20 cellular contexts compared by ENCODE assay signal in genomic region chr7:156503195-156503594, GRCh38.
"Had no signal": no experiment of that assay in that cellular context is flagged by ENCODE, and none has a peak within 500 bp of the region (broad histone marks: within the 10 kb centered on the region; RNA-seq: fewer than 3 reads in every experiment).

No MANE protein-coding gene starts in this region.

- FAIRE-seq: colon, endometrium, keratinocyte, small intestine had no signal

- H3K9me3 ChIP-seq: prostate gland, uterus had no signal

- ATAC-seq: activated CD4-positive, alpha-beta T cell treated with anti-CD3 and anti-CD28 coated beads for 36 hours; activated CD8-positive, alpha-beta T cell treated with anti-CD3 and anti-CD28 coated beads for 36 hours; activated naive CD4-positive, alpha-beta T cell treated with anti-CD3 and anti-CD28 coated beads, Interleukin-2, amount 50 U/mL, for 72 hours; activated T-cell treated with anti-CD3 and anti-CD28 coated beads, Interleukin-2, amount 50 U/mL, for 4 hours; right cardiac atrium had no signal

- H3K4me3 ChIP-seq: esophagus muscularis mucosa, left ventricle myocardium inferior, prostate gland, tibial artery, uterus had no signal

- H3K9me3 Mint-ChIP-seq: activated CD8-positive, alpha-beta T cell treated with anti-CD3 and anti-CD28 coated beads for 36 hours had no signal

- H3K27me3 ChIP-seq: esophagus muscularis mucosa, tibial artery, uterus had no signal

- H3K36me3 ChIP-seq: esophagus muscularis mucosa, left ventricle myocardium inferior, prostate gland, tibial artery, uterus had no signal

- H3K27ac Mint-ChIP-seq: activated CD4-positive, alpha-beta T cell treated with anti-CD3 and anti-CD28 coated beads for 36 hours; activated CD8-positive, alpha-beta T cell treated with anti-CD3 and anti-CD28 coated beads for 36 hours; activated naive CD4-positive, alpha-beta T cell treated with anti-CD3 and anti-CD28 coated beads, Interleukin-2, amount 50 U/mL, for 72 hours; memory B cell; nephron had no signal

- H3K27ac ChIP-seq: esophagus muscularis mucosa, left ventricle myocardium inferior, prostate gland, tibial artery, uterus had no signal

- H3K4me1 Mint-ChIP-seq: activated CD4-positive, alpha-beta T cell treated with anti-CD3 and anti-CD28 coated beads for 36 hours; memory B cell; nephron had no signal

- DNase-seq: activated CD4-positive, alpha-beta T cell treated with anti-CD3 and anti-CD28 coated beads for 36 hours; activated CD8-positive, alpha-beta T cell treated with anti-CD3 and anti-CD28 coated beads for 36 hours; activated gamma-delta T cell; activated T-cell treated with anti-CD3 and anti-CD28 coated beads, Interleukin-2, amount 50 U/mL, for 4 hours; left ventricle myocardium inferior; right cardiac atrium; small intestine; stimulated activated CD4-positive, alpha-beta T cell treated with anti-CD3 and anti-CD28 coated beads, Interleukin-4, amount 100 ng/mL, for 24 hours; stimulated activated naive CD4-positive, alpha-beta T cell; T-helper 9 cell; tibial artery; uterus had no signal

- H3K36me3 Mint-ChIP-seq: memory B cell had no signal

- H3K4me3 Mint-ChIP-seq: activated CD4-positive, alpha-beta T cell treated with anti-CD3 and anti-CD28 coated beads for 36 hours; activated CD8-positive, alpha-beta T cell treated with anti-CD3 and anti-CD28 coated beads for 36 hours; activated T-cell treated with anti-CD3 and anti-CD28 coated beads, Interleukin-2, amount 50 U/mL, for 4 hours; memory B cell; nephron had no signal

- H3K4me1 ChIP-seq: esophagus muscularis mucosa, left ventricle myocardium inferior, prostate gland, tibial artery, uterus had no signal
